ENCODE assay signal across 9 cellular contexts in the genomic region with DNA sequence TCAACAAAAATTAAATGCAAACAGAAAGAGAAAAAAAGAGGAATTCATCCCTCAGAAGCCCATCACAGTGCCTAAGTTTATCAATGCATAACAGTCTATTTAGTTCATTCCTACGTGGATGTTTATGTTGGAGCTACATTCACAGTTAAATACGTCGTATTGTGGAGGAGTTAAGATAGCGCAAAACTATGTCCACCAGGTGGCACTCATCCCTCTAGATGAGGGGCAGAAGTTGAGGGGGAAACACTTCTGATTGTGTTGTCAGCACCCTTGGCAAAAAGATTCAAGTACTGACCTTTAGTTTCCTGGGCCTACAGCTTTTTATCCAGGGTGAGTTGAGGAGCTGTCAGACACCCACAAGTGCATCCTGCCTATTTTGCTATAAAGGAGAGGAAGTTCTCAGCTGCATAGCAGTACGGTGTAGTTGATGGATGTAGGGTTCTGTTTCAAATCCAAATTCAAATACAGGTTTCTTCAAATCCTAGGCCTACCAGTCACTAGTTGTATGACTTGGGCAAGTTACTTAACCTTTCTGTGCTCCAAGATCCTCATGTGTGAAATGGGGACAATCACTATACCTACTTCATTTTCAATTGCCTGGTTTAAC. TPM values are rescaled to one million over a fixed set of nuclear protein-coding genes. Genes with fewer than 3 reads are reported as not detected.
A peak's percentile ranks its signal among the peaks of the same experiment; 100 is the strongest.
DNase-seq lines count a peak whose midpoint lies in the region; ATAC-seq and TF ChIP-seq lines count a peak whose summit lies in the region.
"Had no signal": no experiment of that assay in that cellular context is flagged by ENCODE, and none has a peak within 500 bp of the region (broad histone marks: within the 10 kb centered on the region; RNA-seq: fewer than 3 reads in every experiment).

No MANE protein-coding gene starts in this region.

- H2AFZ ChIP-seq in ACC112 (ENCODE audit: low read length, unreplicated experiment) = no peak overlapping the region
- H2AFZ ChIP-seq in OCI-LY3 (ENCODE audit: low read depth, low read length) = peak overlapping the region; percentile 78; the same call in 1 of the 2 replicates

- 0 out of 2 replicates have a peak, but pooled peaks cover 4% of the 10 kb centered on the region for H3K9me3 ChIP-seq in OCI-LY3 (ENCODE audit: insufficient read depth, low read length)
- no peaks in the 10 kb centered on the region for H3K9me3 ChIP-seq in ascending aorta
- no peaks in the 10 kb centered on the region for H3K9me3 ChIP-seq in iPS-18a (ENCODE audit: control insufficient read depth, low read depth, low read length)
- H3K9me3 ChIP-seq: neutrophil had no signal

- TF ChIP-seq CTCF in OCI-LY3 (IDR thresholded peaks at IDR 0.05; ENCODE audit: low read depth, low read length) (peak; percentile 88), ascending aorta (IDR thresholded peaks at IDR 0.05) (peak; percentile 11 to 66 (median 59))

- H3K4me1 ChIP-seq in ACC112 (ENCODE audit: control insufficient read depth, insufficient read depth, low read length, unreplicated experiment) = peaks cover 46% of the 10 kb centered on the region
- peaks cover 24% of the 10 kb centered on the region for H3K4me1 ChIP-seq in OCI-LY3 (ENCODE audit: low read length)
- peaks cover 0 to 11% of the 10 kb centered on the region in 2 donors for H3K4me1 ChIP-seq in ascending aorta
- peaks cover 13% of the 10 kb centered on the region for H3K4me1 ChIP-seq in iPS-18a (ENCODE audit: control insufficient read depth, low read depth, low read length)

- peak; percentile 49 for ATAC-seq in GM18498 (IDR thresholded peaks at IDR 0.05; ENCODE audit: unreplicated experiment)
- peak; percentile 48 for ATAC-seq in HG03457 (IDR thresholded peaks at IDR 0.05; ENCODE audit: unreplicated experiment)

- intact Hi-C loops in ascending aorta (cut with DNase I) = loop anchor here (1.0 to 5.0 kb wide), 2 partner anchors 51 to 282 kb away; no protein-coding TSS in a partner anchor
- intact Hi-C loops in activated T-helper 2 cell treated with anti-CD3 and anti-CD28 coated beads, Interferon-gamma antibody, Interleukin-2, Interleukin-4, amounts not matched to agents 10 μg/mL and 5 μg/mL and 100 μg/mL, durations not matched to agents 14 hours and 24 hours and 36 hours (cut with micrococcal nuclease) = loop anchor here (2.0 kb wide), 1 partner anchor 48 kb away; no protein-coding TSS in a partner anchor

- peaks cover 19% of the 10 kb centered on the region for H3K4me1 Mint-ChIP-seq in activated T-helper 2 cell treated with anti-CD3 and anti-CD28 coated beads, Interferon-gamma antibody, Interleukin-2, Interleukin-4, amounts not matched to agents 10 μg/mL and 5 μg/mL and 100 μg/mL, durations not matched to agents 14 hours and 24 hours and 36 hours (ENCODE audit: low read depth)

- H3K4me3 Mint-ChIP-seq in activated T-helper 2 cell treated with anti-CD3 and anti-CD28 coated beads, Interferon-gamma antibody, Interleukin-2, Interleukin-4, amounts not matched to agents 10 μg/mL and 5 μg/mL and 100 μg/mL, durations not matched to agents 14 hours and 24 hours and 36 hours (ENCODE audit: low read depth) = no peak overlapping the region

- H3K36me3 ChIP-seq in ACC112 (ENCODE audit: insufficient read depth, low read length) (no peaks in the 10 kb centered on the region), OCI-LY3 (replicated peaks; ENCODE audit: low read depth, low read length) (no peaks in the 10 kb centered on the region), ascending aorta (no peaks in the 10 kb centered on the region), iPS-18a (ENCODE audit: control insufficient read depth, low read depth, low read length) (no peaks in the 10 kb centered on the region)
- H3K36me3 ChIP-seq: neutrophil had no signal

- H3K27me3 ChIP-seq in ACC112 (ENCODE audit: insufficient read depth, low read length) (no peaks in the 10 kb centered on the region), OCI-LY3 (ENCODE audit: low read depth, low read length) (0 out of 2 replicates have a peak, but pooled peaks cover 3% of the 10 kb centered on the region), ascending aorta (no peaks in the 10 kb centered on the region), iPS-18a (ENCODE audit: control insufficient read depth, insufficient read depth, low read length) (no peaks in the 10 kb centered on the region)
- H3K27me3 ChIP-seq: neutrophil had no signal

- peaks cover 22% of the 10 kb centered on the region for H3K9me3 Mint-ChIP-seq in activated T-helper 2 cell treated with anti-CD3 and anti-CD28 coated beads, Interferon-gamma antibody, Interleukin-2, Interleukin-4, amounts not matched to agents 10 μg/mL and 5 μg/mL and 100 μg/mL, durations not matched to agents 14 hours and 24 hours and 36 hours

- peaks cover 6% of the 10 kb centered on the region for H3K36me3 Mint-ChIP-seq in activated T-helper 2 cell treated with anti-CD3 and anti-CD28 coated beads, Interferon-gamma antibody, Interleukin-2, Interleukin-4, amounts not matched to agents 10 μg/mL and 5 μg/mL and 100 μg/mL, durations not matched to agents 14 hours and 24 hours and 36 hours (ENCODE audit: low read depth)

- no peak overlapping the region for H3K27ac Mint-ChIP-seq in activated T-helper 2 cell treated with anti-CD3 and anti-CD28 coated beads, Interferon-gamma antibody, Interleukin-2, Interleukin-4, amounts not matched to agents 10 μg/mL and 5 μg/mL and 100 μg/mL, durations not matched to agents 14 hours and 24 hours and 36 hours

- H3K4me2 ChIP-seq in OCI-LY3 (ENCODE audit: low read length) = peak overlapping the region; percentile 66

- peak overlapping the region; percentile 20; the same call in 1 of the 2 replicates for H3K9ac ChIP-seq in OCI-LY3 (ENCODE audit: low read length)
- peak overlapping the region; percentile 34 for H3K9ac ChIP-seq in iPS-18a (ENCODE audit: low read length)

- H3K27ac ChIP-seq in ACC112 (ENCODE audit: low read depth, low read length) = peak overlapping the region; percentile 60
- no peak overlapping the region for H3K27ac ChIP-seq in OCI-LY3 (ENCODE audit: low read length)
- H3K27ac ChIP-seq in ascending aorta = no peak overlapping the region
- H3K27ac ChIP-seq in iPS-18a (ENCODE audit: low read length) = no peak overlapping the region
- H3K27ac ChIP-seq: neutrophil had no signal

- no peaks in the 10 kb centered on the region for H4K20me1 ChIP-seq in OCI-LY3 (ENCODE audit: insufficient read depth, low read length)

- no peaks in the 10 kb centered on the region for H3K27me3 Mint-ChIP-seq in activated T-helper 2 cell treated with anti-CD3 and anti-CD28 coated beads, Interferon-gamma antibody, Interleukin-2, Interleukin-4, amounts not matched to agents 10 μg/mL and 5 μg/mL and 100 μg/mL, durations not matched to agents 14 hours and 24 hours and 36 hours (ENCODE audit: low read depth)

- no peak for DNase-seq in ascending aorta (ENCODE audit: low spot score in 2 of 2)
- peak; percentile 34 for DNase-seq in stimulated activated CD4-positive, alpha-beta T cell treated with anti-CD3 and anti-CD28 coated beads, Interleukin-1b, Interleukin-23, amount 100 ng/mL, for 48 hours
- no peak for DNase-seq in activated T-helper 2 cell treated with anti-CD3 and anti-CD28 coated beads, Interferon-gamma antibody, Interleukin-2, Interleukin-4, amounts not matched to agents 10 μg/mL and 5 μg/mL and 100 μg/mL, durations not matched to agents 14 hours and 24 hours and 36 hours (ENCODE audit: low spot score)

- no peak overlapping the region for H3K4me3 ChIP-seq in ACC112 (ENCODE audit: low read depth, low read length)
- H3K4me3 ChIP-seq in OCI-LY3 (ENCODE audit: low read length) = peak overlapping the region; percentile 59
- H3K4me3 ChIP-seq in ascending aorta = no peak overlapping the region
- H3K4me3 ChIP-seq in iPS-18a (ENCODE audit: low read length) = no peak overlapping the region

- no peaks in the 10 kb centered on the region for H3K79me2 ChIP-seq in ACC112 (ENCODE audit: control insufficient read depth, insufficient read depth, low read length, unreplicated experiment)
- no peaks in the 10 kb centered on the region for H3K79me2 ChIP-seq in OCI-LY3 (ENCODE audit: low read length)

RNA-seq across cellular contexts. Expression of a gene that starts 26.8 kb away (rescaled TPM):
- 27.4 TPM for total RNA-seq in ascending aorta
- total RNA-seq in activated T-helper 2 cell treated with anti-CD3 and anti-CD28 coated beads, Interferon-gamma antibody, Interleukin-2, Interleukin-4, amounts not matched to agents 10 μg/mL and 5 μg/mL and 100 μg/mL, durations not matched to agents 14 hours and 24 hours and 36 hours = 7.0 and 12.2 TPM in 2 replicates
